ENCODE assay signal across 19 cellular contexts in the genomic region with DNA sequence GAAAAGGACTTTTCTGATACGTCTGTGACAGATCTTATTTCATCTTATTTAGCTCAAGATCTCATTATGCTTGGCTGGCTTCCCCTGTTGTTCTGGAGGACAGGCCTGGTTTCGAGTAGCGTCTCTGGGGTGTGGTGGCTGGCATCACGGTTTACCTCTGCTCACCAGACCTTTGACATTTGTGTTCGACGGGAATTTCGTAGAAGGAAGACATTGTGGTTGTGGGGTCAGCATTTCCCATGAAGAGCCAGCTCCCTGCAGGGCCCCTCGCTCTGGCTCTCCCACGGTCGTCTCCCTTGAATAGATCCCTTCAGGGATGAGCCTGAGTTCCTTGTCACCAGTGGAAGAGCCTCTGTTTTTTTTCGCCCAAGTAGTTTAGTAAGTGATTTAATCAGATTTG.
"Had no signal": no experiment of that assay in that cellular context is flagged by ENCODE, and none has a peak within 500 bp of the region (broad histone marks: within the 10 kb centered on the region; RNA-seq: fewer than 3 reads in every experiment).

No MANE protein-coding gene starts in this region.

- H3K4me3 ChIP-seq: cardiac muscle cell, coronary artery, heart left ventricle, lung, SJSA1, testis, upper lobe of right lung had no signal

- DNase-seq: activated B cell treated with CpG ODN at 0.5 μM for 24 hours; activated CD4-positive, alpha-beta T cell treated with anti-CD3 and anti-CD28 coated beads for 48 hours; activated CD8-positive, alpha-beta memory T cell treated with anti-CD3 and anti-CD28 coated beads for 24 hours; aorta; effector CD8-positive, alpha-beta T cell; heart left ventricle; left colon; right cardiac atrium; small intestine; stimulated activated CD4-positive, alpha-beta T cell treated with anti-CD3 and anti-CD28 coated beads, Interleukin-4, amount 100 ng/mL, for 24 hours; stimulated activated CD8-positive, alpha-beta memory T cell treated with anti-CD3 and anti-CD28 coated beads, Interleukin-4, amount 100 ng/mL, for 48 hours; stimulated activated naive CD8-positive, alpha-beta T cell treated with anti-CD3 and anti-CD28 coated beads, Interleukin-15, Interleukin-2, amounts not matched to agents 100 U/mL and 50 U/mL, for 24 hours; SW 1271; testis; upper lobe of right lung had no signal

- H3K27ac Mint-ChIP-seq: activated B cell treated with CpG ODN at 0.5 μM for 24 hours had no signal

- H3K27ac ChIP-seq: cardiac muscle cell, heart left ventricle, SJSA1, testis, upper lobe of right lung had no signal

- H3K9me3 ChIP-seq: heart left ventricle, SJSA1, testis, upper lobe of right lung had no signal

- H3K27me3 Mint-ChIP-seq: activated B cell treated with CpG ODN at 0.5 μM for 24 hours had no signal

- H3K9me3 Mint-ChIP-seq: activated B cell treated with CpG ODN at 0.5 μM for 24 hours had no signal

- H3K4me3 Mint-ChIP-seq: activated B cell treated with CpG ODN at 0.5 μM for 24 hours had no signal

- H3K4me1 ChIP-seq: SJSA1, testis, upper lobe of right lung had no signal

- H3K27me3 ChIP-seq: cardiac muscle cell, heart left ventricle, SJSA1, testis, upper lobe of right lung had no signal
